ENCODE assay signal across 10 cellular contexts in genomic region chr10:11328264-11329054, GRCh38.
DNase-seq lines count a peak whose midpoint lies in the region; FAIRE-seq and TF ChIP-seq lines count a peak whose summit lies in the region.
"Had no signal": no experiment of that assay in that cellular context is flagged by ENCODE, and none has a peak within 500 bp of the region (broad histone marks: within the 10 kb centered on the region; RNA-seq: fewer than 3 reads in every experiment).

No MANE protein-coding gene starts in this region.

- H3K4me2 ChIP-seq in skeletal muscle satellite cell (ENCODE audit: low read length) = peak overlapping the region; percentile 70

- intact Hi-C loops in posterior vena cava (cut with DNase I) = no loop called here

- no peak for DNase-seq in GM12891 (ENCODE audit: insufficient read length, low spot score)
- DNase-seq in SJSA1 (ENCODE audit: low read depth in 1 of 2, low spot score in 2 of 2) = no peak
- DNase-seq in foreskin fibroblast = peak; percentile 37 to 81
- DNase-seq in HK-2 (ENCODE audit: unreplicated experiment) = no peak
- no peak for DNase-seq in NCI-H446 treated with DMSO at 0.1 percent for 48 hours (lab: John Stamatoyannopoulos, UW)
- no peak for DNase-seq in stimulated activated CD4-positive, alpha-beta T cell treated with anti-CD3 and anti-CD28 coated beads, Interleukin-2, amount 100 ng/mL, for 24 hours
- DNase-seq in posterior vena cava (ENCODE audit: low spot score) = no peak
- DNase-seq: mesendoderm, NCI-H524 had no signal

- TF ChIP-seq CTCF in foreskin fibroblast (IDR thresholded peaks at IDR 0.05; ENCODE audit: low read depth, low read length) = no peak

- H3K9me3 ChIP-seq in SJSA1 (replicated peaks) = no peaks in the 10 kb centered on the region
- H3K9me3 ChIP-seq in skeletal muscle satellite cell (replicated peaks; ENCODE audit: low read length) = no peaks in the 10 kb centered on the region

- H3K4me1 ChIP-seq in SJSA1 (replicated peaks) = peaks cover 32% of the 10 kb centered on the region
- peaks cover 43% of the 10 kb centered on the region for H3K4me1 ChIP-seq in skeletal muscle satellite cell (ENCODE audit: control insufficient read depth, insufficient read depth, low read length)

- no peak for FAIRE-seq in GM12891 (lab: Jason Lieb, UNC)

- peak overlapping the region; percentile 2 for H3K9ac ChIP-seq in skeletal muscle satellite cell (ENCODE audit: low read depth, low read length)

- peak; percentile 49; the same call in 1 of the 2 replicates for TF ChIP-seq POLR2A in GM12891 (IDR thresholded peaks at IDR 0.05; ENCODE audit: low read depth, low read length)

- H3K36me3 ChIP-seq in SJSA1 (no peaks in the 10 kb centered on the region), skeletal muscle satellite cell (ENCODE audit: insufficient read depth, low read length) (no peaks in the 10 kb centered on the region)

- H3K4me3 ChIP-seq in SJSA1 (no peak overlapping the region), foreskin fibroblast (ENCODE audit: low read depth in 1 of 2, low read length in 2 of 2) (peak overlapping the region in 1 of 2 donors; percentile 21), skeletal muscle satellite cell (ENCODE audit: low read length) (peak overlapping the region; percentile 20)

- H3K27ac ChIP-seq in SJSA1 = peak overlapping the region; percentile 61

- H3K27me3 ChIP-seq in SJSA1 (replicated peaks) = no peaks in the 10 kb centered on the region
- no peaks in the 10 kb centered on the region for H3K27me3 ChIP-seq in skeletal muscle satellite cell (ENCODE audit: control insufficient read depth, insufficient read depth, low read length)

TF ChIP-seq in GM12891, 5 proteins besides CTCF, POLR2A, EP300 and RAD21:
- TF ChIP-seq POLR2AphosphoS5 (IDR thresholded peaks at IDR 0.05; ENCODE audit: low read depth, low read length) (peak; percentile 30; the same call in 1 of the 2 replicates), POU2F2 (IDR thresholded peaks at IDR 0.05; ENCODE audit: low read depth, low read length) (no peak)

Comparison
In these comparisons a context has a peak if more than half of its experiments do, and no peak if none do; other contexts are left out.
1. DNase-seq: peak in foreskin fibroblast (2 of 2); none in GM12891 (single experiment), SJSA1 (0 of 2), HK-2 (single experiment), NCI-H446 treated with DMSO at 0.1 percent for 48 hours (single experiment), stimulated activated CD4-positive, alpha-beta T cell treated with anti-CD3 and anti-CD28 coated beads, Interleukin-2, amount 100 ng/mL, for 24 hours (0 of 2) and posterior vena cava (single experiment).